Comparison of ENCODE assay signal across 1 cellular context in the genomic region with DNA sequence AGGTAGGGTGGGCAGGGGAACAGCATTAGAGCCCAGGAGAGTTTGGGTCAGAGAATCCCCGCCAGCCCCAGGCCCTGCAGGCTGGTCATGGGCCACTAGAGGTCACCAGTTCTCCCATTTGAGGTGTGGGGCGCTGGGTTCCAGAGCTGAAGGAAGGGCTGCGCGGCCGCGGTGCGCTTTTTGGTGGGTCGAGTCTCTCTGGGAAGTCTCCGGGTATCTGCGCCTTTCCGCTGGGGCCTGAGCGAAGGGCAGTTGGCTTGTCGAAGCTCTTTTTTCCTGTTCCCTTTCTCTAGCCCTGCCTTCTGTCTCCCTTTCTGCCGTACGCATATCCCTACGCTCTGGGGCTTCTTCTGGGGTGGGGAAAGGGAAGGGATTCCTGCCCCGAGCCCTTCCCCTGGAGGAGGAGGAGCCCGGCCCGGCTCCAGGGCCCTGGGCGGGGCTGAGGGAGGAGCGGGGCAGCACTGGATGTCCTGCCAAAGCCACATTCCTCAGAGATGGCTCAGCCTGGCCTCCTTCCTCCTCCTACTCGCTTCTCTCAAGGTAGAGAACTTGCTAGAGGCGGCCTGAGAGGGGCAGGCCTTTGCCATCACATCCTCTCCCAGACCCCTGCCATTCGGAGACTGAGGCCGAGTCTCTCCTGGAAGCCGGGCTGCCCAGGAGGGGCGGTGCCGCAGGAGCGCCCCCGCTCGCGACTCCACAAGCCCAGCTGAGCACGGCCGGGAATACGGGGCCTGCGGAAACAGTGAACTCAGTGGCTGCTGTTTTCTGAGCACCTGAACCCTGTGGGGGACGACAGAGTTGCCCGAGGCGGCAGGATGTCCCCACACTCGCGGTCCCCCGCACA.
A peak's percentile ranks its signal among the peaks of the same experiment; 100 is the strongest.
TF ChIP-seq lines count a peak whose summit lies in the region.

No MANE protein-coding gene starts in this region.

TF ChIP-seq in A549, 52 proteins besides CTCF, POLR2A, EP300 and RAD21:
- TF ChIP-seq, protein P1, sequence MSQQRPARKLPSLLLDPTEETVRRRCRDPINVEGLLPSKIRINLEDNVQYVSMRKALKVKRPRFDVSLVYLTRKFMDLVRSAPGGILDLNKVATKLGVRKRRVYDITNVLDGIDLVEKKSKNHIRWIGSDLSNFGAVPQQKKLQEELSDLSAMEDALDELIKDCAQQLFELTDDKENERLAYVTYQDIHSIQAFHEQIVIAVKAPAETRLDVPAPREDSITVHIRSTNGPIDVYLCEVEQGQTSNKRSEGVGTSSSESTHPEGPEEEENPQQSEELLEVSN (IDR thresholded peaks at IDR 0.05; ENCODE audit: borderline replicate concordance, low read depth): 0 out of 2 replicates have a peak, but pooled peaks have one; percentile 39
- TF ChIP-seq, protein P2, sequence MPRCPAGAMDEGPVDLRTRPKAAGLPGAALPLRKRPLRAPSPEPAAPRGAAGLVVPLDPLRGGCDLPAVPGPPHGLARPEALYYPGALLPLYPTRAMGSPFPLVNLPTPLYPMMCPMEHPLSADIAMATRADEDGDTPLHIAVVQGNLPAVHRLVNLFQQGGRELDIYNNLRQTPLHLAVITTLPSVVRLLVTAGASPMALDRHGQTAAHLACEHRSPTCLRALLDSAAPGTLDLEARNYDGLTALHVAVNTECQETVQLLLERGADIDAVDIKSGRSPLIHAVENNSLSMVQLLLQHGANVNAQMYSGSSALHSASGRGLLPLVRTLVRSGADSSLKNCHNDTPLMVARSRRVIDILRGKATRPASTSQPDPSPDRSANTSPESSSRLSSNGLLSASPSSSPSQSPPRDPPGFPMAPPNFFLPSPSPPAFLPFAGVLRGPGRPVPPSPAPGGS (IDR thresholded peaks at IDR 0.05): peak; percentile 72; the same call in 2 of the 3 replicates
- TF ChIP-seq FOSL2 (IDR thresholded peaks at IDR 0.05): peak; percentile 19; the same call in 1 of the 2 replicates
- peak; percentile 87 for TF ChIP-seq FOSL2 (CRISPR knock-in tag; IDR thresholded peaks at IDR 0.05)
- no peak for TF ChIP-seq KDM5A (IDR thresholded peaks at IDR 0.05)
- TF ChIP-seq TFCP2L1 (CRISPR knock-in tag; IDR thresholded peaks at IDR 0.05): 0 out of 2 replicates have a peak, but pooled peaks have one; percentile 7
- TF ChIP-seq EHF (CRISPR knock-in tag; IDR thresholded peaks at IDR 0.05): no peak; the same call in 1 of the 2 replicates
- TF ChIP-seq JUN (IDR thresholded peaks at IDR 0.05): peak; percentile 83 to 88
- TF ChIP-seq PHF8 (IDR thresholded peaks at IDR 0.05; ENCODE audit: borderline replicate concordance, low read depth): peak; percentile 45; the same call in 1 of the 2 replicates
- no peak for TF ChIP-seq RARB (CRISPR knock-in tag; IDR thresholded peaks at IDR 0.05)
- TF ChIP-seq NFE2L2 (conservative IDR thresholded peaks at IDR 0.05; ENCODE audit: low read length): no peak
- no peak for TF ChIP-seq ZNF302 (CRISPR knock-in tag; IDR thresholded peaks at IDR 0.05)
- no peak for TF ChIP-seq CHD4 (IDR thresholded peaks at IDR 0.05; ENCODE audit: borderline replicate concordance)
- no peak for TF ChIP-seq ZC3H11A (IDR thresholded peaks at IDR 0.05)
- no peak for TF ChIP-seq EHMT2 (IDR thresholded peaks at IDR 0.05; ENCODE audit: low read depth)
- no peak for TF ChIP-seq POLR2AphosphoS2 (conservative IDR thresholded peaks at IDR 0.05; ENCODE audit: low read length)
- TF ChIP-seq RNF2 (IDR thresholded peaks at IDR 0.05; ENCODE audit: borderline replicate concordance, low read depth): no peak
- no peak for TF ChIP-seq RCOR1 (IDR thresholded peaks at IDR 0.05; ENCODE audit: low read depth, low read length)
- TF ChIP-seq HOXA7 (CRISPR knock-in tag; IDR thresholded peaks at IDR 0.05): no peak
- TF ChIP-seq, protein P3, sequence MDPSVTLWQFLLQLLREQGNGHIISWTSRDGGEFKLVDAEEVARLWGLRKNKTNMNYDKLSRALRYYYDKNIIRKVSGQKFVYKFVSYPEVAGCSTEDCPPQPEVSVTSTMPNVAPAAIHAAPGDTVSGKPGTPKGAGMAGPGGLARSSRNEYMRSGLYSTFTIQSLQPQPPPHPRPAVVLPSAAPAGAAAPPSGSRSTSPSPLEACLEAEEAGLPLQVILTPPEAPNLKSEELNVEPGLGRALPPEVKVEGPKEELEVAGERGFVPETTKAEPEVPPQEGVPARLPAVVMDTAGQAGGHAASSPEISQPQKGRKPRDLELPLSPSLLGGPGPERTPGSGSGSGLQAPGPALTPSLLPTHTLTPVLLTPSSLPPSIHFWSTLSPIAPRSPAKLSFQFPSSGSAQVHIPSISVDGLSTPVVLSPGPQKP (IDR thresholded peaks at IDR 0.05; ENCODE audit: low read depth, low read length): no peak
- peak; percentile 15; the same call in 1 of the 2 replicates for TF ChIP-seq FOSB (CRISPR knock-in tag; IDR thresholded peaks at IDR 0.05)
- 0 out of 2 replicates have a peak, but pooled peaks have one; percentile 12 for TF ChIP-seq MAZ (IDR thresholded peaks at IDR 0.05; ENCODE audit: borderline replicate concordance, low read depth, low read length)
- TF ChIP-seq, protein P4, sequence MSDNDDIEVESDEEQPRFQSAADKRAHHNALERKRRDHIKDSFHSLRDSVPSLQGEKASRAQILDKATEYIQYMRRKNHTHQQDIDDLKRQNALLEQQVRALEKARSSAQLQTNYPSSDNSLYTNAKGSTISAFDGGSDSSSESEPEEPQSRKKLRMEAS (IDR thresholded peaks at IDR 0.05): peak; percentile 50
- 0 out of 2 replicates have a peak, but pooled peaks have one; percentile 24 for TF ChIP-seq JUNB (IDR thresholded peaks at IDR 0.05)
- TF ChIP-seq HOXB13 (CRISPR knock-in tag; IDR thresholded peaks at IDR 0.05; ENCODE audit: low read depth): peak; percentile 51; the same call in 1 of the 2 replicates
- TF ChIP-seq NR3C1 (IDR thresholded peaks at IDR 0.05): no peak
- TF ChIP-seq HOXB5 (CRISPR knock-in tag; IDR thresholded peaks at IDR 0.05): no peak; the same call in 1 of the 2 replicates
- TF ChIP-seq SMC3 (IDR thresholded peaks at IDR 0.05): peak; percentile 79
- no peak for TF ChIP-seq ZSCAN20 (CRISPR knock-in tag; IDR thresholded peaks at IDR 0.05)
- no peak for TF ChIP-seq CBX8 (IDR thresholded peaks at IDR 0.05)
- TF ChIP-seq GATA3 (IDR thresholded peaks at IDR 0.05; ENCODE audit: borderline replicate concordance): no peak; the same call in 1 of the 2 replicates
- no peak for TF ChIP-seq CBX2 (IDR thresholded peaks at IDR 0.05; ENCODE audit: borderline replicate concordance, low read depth)
- TF ChIP-seq, protein P5, sequence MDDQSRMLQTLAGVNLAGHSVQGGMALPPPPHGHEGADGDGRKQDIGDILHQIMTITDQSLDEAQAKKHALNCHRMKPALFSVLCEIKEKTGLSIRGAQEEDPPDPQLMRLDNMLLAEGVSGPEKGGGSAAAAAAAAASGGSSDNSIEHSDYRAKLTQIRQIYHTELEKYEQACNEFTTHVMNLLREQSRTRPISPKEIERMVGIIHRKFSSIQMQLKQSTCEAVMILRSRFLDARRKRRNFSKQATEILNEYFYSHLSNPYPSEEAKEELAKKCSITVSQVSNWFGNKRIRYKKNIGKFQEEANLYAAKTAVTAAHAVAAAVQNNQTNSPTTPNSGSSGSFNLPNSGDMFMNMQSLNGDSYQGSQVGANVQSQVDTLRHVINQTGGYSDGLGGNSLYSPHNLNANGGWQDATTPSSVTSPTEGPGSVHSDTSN (IDR thresholded peaks at IDR 0.05): no peak
- no peak for TF ChIP-seq BHLHE40 (IDR thresholded peaks at IDR 0.05; ENCODE audit: low read depth, low read length)
- no peak for TF ChIP-seq CEBPB (IDR thresholded peaks at IDR 0.05)
